In the genomic region with DNA sequence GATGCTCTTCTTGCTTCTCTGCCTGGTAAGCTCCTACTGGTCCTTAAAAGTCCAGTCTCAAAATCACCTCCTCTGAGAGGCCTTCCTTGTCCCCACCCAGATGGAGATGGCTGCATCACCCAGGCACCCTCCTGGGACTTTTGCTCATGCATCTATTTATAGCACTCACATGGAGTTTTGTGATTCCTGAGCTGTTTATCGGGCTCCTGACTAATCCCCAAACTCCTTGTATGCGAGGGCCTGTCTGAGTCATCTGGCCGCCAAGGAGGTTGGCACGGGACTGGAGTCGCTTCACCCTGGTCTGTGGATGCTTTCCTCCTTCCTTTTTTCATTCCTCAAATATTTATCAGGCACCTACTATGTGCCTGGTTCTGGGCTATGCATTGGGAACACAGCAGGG, we compare ENCODE assay signal across 9 cellular contexts. TPM values are rescaled to one million over a fixed set of nuclear protein-coding genes. Genes with fewer than 3 reads are reported as not detected.
DNase-seq lines count a peak whose midpoint lies in the region; ATAC-seq and TF ChIP-seq lines count a peak whose summit lies in the region.
"Had no signal": no experiment of that assay in that cellular context is flagged by ENCODE, and none has a peak within 500 bp of the region (broad histone marks: within the 10 kb centered on the region; RNA-seq: fewer than 3 reads in every experiment).

No MANE protein-coding gene starts in this region.

- in situ Hi-C loops in astrocyte of the cerebellum (cut with HindIII; ENCODE audit: low sequenced_read_pairs), result loop anchor here (25.0 kb wide), 1 partner anchor 255 kb away; no protein-coding TSS in a partner anchor

- ATAC-seq in lung (ENCODE audit: insufficient read depth, low FRiP score) (no peak), GM18502 (IDR thresholded peaks at IDR 0.05; ENCODE audit: poor library complexity, unreplicated experiment) (no peak)

- H3K36me3 ChIP-seq in lung (ENCODE audit: control insufficient read depth in 2 of 2, insufficient read depth in 2 of 2, low read length in 2 of 2), result no peaks in the 10 kb centered on the region
- H3K36me3 ChIP-seq in Peyer's patch, result no peaks in the 10 kb centered on the region

- TF ChIP-seq CTCF in astrocyte of the cerebellum (IDR thresholded peaks at IDR 0.05; ENCODE audit: low read depth, low read length, missing control alignments), result no peak
- TF ChIP-seq CTCF in lung (IDR thresholded peaks at IDR 0.05; ENCODE audit: control extremely low read depth, extremely low read depth), result no peak
- TF ChIP-seq CTCF in Peyer's patch (IDR thresholded peaks at IDR 0.05), result no peak

- H3K27me3 ChIP-seq in lung (ENCODE audit: control insufficient read depth, insufficient read depth), result no peaks in the 10 kb centered on the region
- no peaks in the 10 kb centered on the region for H3K27me3 ChIP-seq in Peyer's patch

- TF ChIP-seq POLR2A in Peyer's patch (IDR thresholded peaks at IDR 0.05), result no peak

- H3K4me3 ChIP-seq in astrocyte of the cerebellum (ENCODE audit: low read depth, low read length) (no peak overlapping the region), lung (no peak overlapping the region), Peyer's patch (no peak overlapping the region)

- H3K9me3 ChIP-seq in lung (ENCODE audit: control insufficient read depth in 2 of 2, insufficient read depth in 1 of 2, low read length in 1 of 2), result no peaks in the 10 kb centered on the region
- H3K9me3 ChIP-seq in Peyer's patch, result no peaks in the 10 kb centered on the region

- H3K27ac ChIP-seq in lung (ENCODE audit: low read depth in 1 of 2, low read length in 1 of 2), result peak overlapping the region; percentile 5 to 54
- H3K27ac ChIP-seq in Peyer's patch, result peak overlapping the region in 2 of 4 donors; percentile 22 to 90

- DNase-seq in 8988T (peak; percentile 76), ELR (ENCODE audit: low read depth) (peak; percentile 99), astrocyte of the cerebellum (ENCODE audit: low read depth) (peak; percentile 86), lung (ENCODE audit: low spot score) (no peak), cerebellar cortex (ENCODE audit: low spot score) (no peak), Peyer's patch (no peak)
- no peak for DNase-seq in stimulated activated CD4-positive, alpha-beta T cell treated with anti-CD3 and anti-CD28 coated beads, Interleukin-1b, Interleukin-23, amount 100 ng/mL, for 48 hours
- DNase-seq: activated naive CD4-positive, alpha-beta T cell treated with anti-CD3 and anti-CD28 coated beads for 36 hours had no signal

- 58 to 85% methylated on average over 5 of the region's 5 CpGs for WGBS in lung, 2 donors

- peaks cover 4 to 20% of the 10 kb centered on the region in 2 donors for H3K4me1 ChIP-seq in lung (ENCODE audit: control insufficient read depth in 2 of 2, insufficient read depth in 2 of 2, low read length in 2 of 2)
- H3K4me1 ChIP-seq in Peyer's patch, result peaks cover 0 to 15% (median 13%) of the 10 kb centered on the region in 4 donors

RNA-seq across cellular contexts. Expression of a gene that starts 2.3 kb away (rescaled TPM):
- total RNA-seq in lung (100 to 1,000 TPM in 1 of 2 donors, 10 to 100 TPM in 1; 36.4 to 111 TPM), Peyer's patch (100 to 1,000 TPM in 2 of 4 donors, 10 to 100 TPM in 2; 54.5 to 133 (median 102) TPM)
- polyA plus RNA-seq in lung, result 10 to 100 TPM; 53.9 to 99.5 TPM

RNA-seq across cellular contexts. Expression of a gene that starts 29.0 kb away (rescaled TPM):
- total RNA-seq in lung (1 to 10 TPM; 6.9 to 8.1 TPM), Peyer's patch (10 to 100 TPM in 2 of 4 donors, 1 to 10 TPM in 2; 5.0 to 11.4 (median 10.1) TPM)
- 1 to 10 TPM; 4.8 to 6.3 TPM for polyA plus RNA-seq in lung

Comparison
In these comparisons a context has a peak if more than half of its experiments do, and no peak if none do; other contexts are left out.
1. DNase-seq: peak in 8988T (single experiment), ELR (single experiment) and astrocyte of the cerebellum (single experiment); none in lung (single experiment), cerebellar cortex (single experiment), Peyer's patch (0 of 3) and stimulated activated CD4-positive, alpha-beta T cell treated with anti-CD3 and anti-CD28 coated beads, Interleukin-1b, Interleukin-23, amount 100 ng/mL, for 48 hours (single experiment).